In genomic region chr3:148330486-148330885, GRCh38 we compare ENCODE assay signal across 20 cellular contexts.
A peak's percentile ranks its signal among the peaks of the same experiment; 100 is the strongest.
DNase-seq lines count a peak whose midpoint lies in the region; TF ChIP-seq lines count a peak whose summit lies in the region.
"Had no signal": no experiment of that assay in that cellular context is flagged by ENCODE, and none has a peak within 500 bp of the region (broad histone marks: within the 10 kb centered on the region; RNA-seq: fewer than 3 reads in every experiment).

No MANE protein-coding gene starts in this region.

- no peaks in the 10 kb centered on the region for H3K9me2 ChIP-seq in OCI-LY7 (ENCODE audit: insufficient read depth, low read length)

- peaks cover 28% of the 10 kb centered on the region for H3K4me1 ChIP-seq in SJCRH30
- H3K4me1 ChIP-seq in OCI-LY7 (ENCODE audit: insufficient read depth, low read length, poor library complexity, severe bottlenecking) = no peaks in the 10 kb centered on the region
- H3K4me1 ChIP-seq: parathyroid adenoma, upper lobe of right lung had no signal

- no peaks in the 10 kb centered on the region for H4K20me1 ChIP-seq in OCI-LY7 (ENCODE audit: insufficient read depth, low read length)
- H4K20me1 ChIP-seq: BLaER1 treated with 17β-estradiol and CSF1 and Interleukin-3, amounts not matched to agents 10 nM and 100 nM had no signal

- H3K36me3 Mint-ChIP-seq in neural crest cell (ENCODE audit: low read depth) = peaks cover 3% of the 10 kb centered on the region
- H3K36me3 Mint-ChIP-seq: memory B cell had no signal

- no peaks in the 10 kb centered on the region for H3K36me3 ChIP-seq in SJCRH30
- H3K36me3 ChIP-seq in OCI-LY7 (ENCODE audit: insufficient read depth, low read length) = no peaks in the 10 kb centered on the region
- H3K36me3 ChIP-seq: BLaER1 treated with 17β-estradiol and CSF1 and Interleukin-3, amounts not matched to agents 10 nM and 100 nM; sigmoid colon; upper lobe of right lung had no signal

- H3K4me2 ChIP-seq in OCI-LY7 (ENCODE audit: low read length) = no peak overlapping the region

- H3K27me3 ChIP-seq in SJCRH30 = no peaks in the 10 kb centered on the region
- H3K27me3 ChIP-seq: BLaER1 treated with 17β-estradiol and CSF1 and Interleukin-3, amounts not matched to agents 10 nM and 100 nM; sigmoid colon; upper lobe of right lung had no signal

- no TSS peak for BruUV-seq in OCI-LY7 (replicated peaks; lab: Mats Ljungman, UMichigan)

- H3K4me3 ChIP-seq in SJCRH30 (no peak overlapping the region), OCI-LY7 (ENCODE audit: low read depth, low read length, poor library complexity, severe bottlenecking) (no peak overlapping the region)
- H3K4me3 ChIP-seq: BLaER1 treated with 17β-estradiol and CSF1 and Interleukin-3, amounts not matched to agents 10 nM and 100 nM; sigmoid colon; upper lobe of right lung had no signal

- no peaks in the 10 kb centered on the region for H3K9me3 Mint-ChIP-seq in neural crest cell
- H3K9me3 Mint-ChIP-seq: dendritic cell treated with granulocyte-macrophage colony-stimulating factor and Interleukin-4, amounts not matched to agents 40 ng/mL and 50 ng/mL, for 4 days; memory B cell had no signal

- POLR2A ChIA-PET in OCI-LY7 (lab: Charles Lee) = interaction anchor here (1.0 kb wide), 1 partner anchor 13 kb away, joined by 3 read pairs; no protein-coding TSS in a partner anchor

- H3K4me3 Mint-ChIP-seq in neural crest cell = peak overlapping the region; percentile 17
- H3K4me3 Mint-ChIP-seq: activated T-cell treated with anti-CD3 and anti-CD28 coated beads, Interleukin-2, amount 50 U/mL, for 24 hours; dendritic cell treated with granulocyte-macrophage colony-stimulating factor and Interleukin-4, amounts not matched to agents 40 ng/mL and 50 ng/mL, for 4 days; memory B cell had no signal

- intact Hi-C loops in OCI-LY7 (cut with micrococcal nuclease; ENCODE audit: unreplicated experiment) = no loop called here

- DNase-seq in COR-L47 (lab: John Stamatoyannopoulos, UW) (peak; percentile 74), NCI-H2029 (lab: John Stamatoyannopoulos, UW) (peak; percentile 22), SJCRH30 (peak; percentile 6 to 57), neural crest cell (ENCODE audit: low read depth, low spot score) (no peak), OCI-LY7 (ENCODE audit: low spot score) (no peak), OCI-M2 (lab: John Stamatoyannopoulos, UW; ENCODE audit: unreplicated experiment) (no peak), NCI-H82 (lab: John Stamatoyannopoulos, UW) (no peak), NCI-H526 treated with DMSO at 0.1 percent for 48 hours (lab: John Stamatoyannopoulos, UW) (no peak)
- DNase-seq: activated CD8-positive, alpha-beta memory T cell treated with anti-CD3 and anti-CD28 coated beads for 24 hours; activated naive CD4-positive, alpha-beta T cell treated with Interleukin-2 at 50 U/mL for 16 hours; activated T-cell treated with anti-CD3 and anti-CD28 coated beads, Interleukin-2, amount 50 U/mL, for 24 hours; NCI-H187 treated with DMSO at 0.1 percent for 48 hours; NCI-H510A treated with DMSO at 0.1 percent for 48 hours; sigmoid colon; SW 1271; upper lobe of right lung had no signal

- CTCF ChIA-PET in OCI-LY7 (lab: Charles Lee; ENCODE audit: unreplicated experiment) = no interaction called here

- peak overlapping the region; percentile 38 for H3K27ac ChIP-seq in SJCRH30
- H3K27ac ChIP-seq in OCI-LY7 (ENCODE audit: low read depth, low read length, poor library complexity, severe bottlenecking) = no peak overlapping the region
- H3K27ac ChIP-seq: BLaER1 treated with 17β-estradiol and CSF1 and Interleukin-3, amounts not matched to agents 10 nM and 100 nM; parathyroid adenoma; sigmoid colon; upper lobe of right lung had no signal

- no peaks in the 10 kb centered on the region for H3K79me2 ChIP-seq in OCI-LY7 (ENCODE audit: insufficient read depth, low read depth, low read length)
- H3K79me2 ChIP-seq: parathyroid adenoma had no signal

- TF ChIP-seq CTCF in neural crest cell (conservative IDR thresholded peaks at IDR 0.05) = no peak
- no peak for TF ChIP-seq CTCF in OCI-LY7 (conservative IDR thresholded peaks at IDR 0.05; ENCODE audit: low read length)

- H3K27ac Mint-ChIP-seq in neural crest cell (ENCODE audit: unreplicated experiment) = peak overlapping the region; percentile 68
- H3K27ac Mint-ChIP-seq: activated T-cell treated with anti-CD3 and anti-CD28 coated beads, Interleukin-2, amount 50 U/mL, for 24 hours; dendritic cell treated with granulocyte-macrophage colony-stimulating factor and Interleukin-4, amounts not matched to agents 40 ng/mL and 50 ng/mL, for 4 days; memory B cell had no signal

- no peak overlapping the region for H2AFZ ChIP-seq in OCI-LY7 (ENCODE audit: low read length)
- H2AFZ ChIP-seq: parathyroid adenoma had no signal

- no peaks in the 10 kb centered on the region for H3K9me3 ChIP-seq in SJCRH30 (replicated peaks)
- no peaks in the 10 kb centered on the region for H3K9me3 ChIP-seq in OCI-LY7 (ENCODE audit: low read length)
- H3K9me3 ChIP-seq: sigmoid colon, upper lobe of right lung had no signal

- H3K4me1 Mint-ChIP-seq in neural crest cell = peaks cover 22% of the 10 kb centered on the region
- H3K4me1 Mint-ChIP-seq: memory B cell had no signal

- H3K27me3 Mint-ChIP-seq in neural crest cell (ENCODE audit: low read depth) = no peaks in the 10 kb centered on the region
- H3K27me3 Mint-ChIP-seq: activated T-cell treated with anti-CD3 and anti-CD28 coated beads, Interleukin-2, amount 50 U/mL, for 24 hours; memory B cell had no signal

Comparison
In these comparisons a context has a peak if more than half of its experiments do, and no peak if none do; other contexts are left out.
1. DNase-seq: peak in COR-L47 (single experiment), NCI-H2029 (single experiment) and SJCRH30 (2 of 2); none in neural crest cell (single experiment), OCI-LY7 (single experiment), OCI-M2 (single experiment), NCI-H82 (single experiment) and NCI-H526 treated with DMSO at 0.1 percent for 48 hours (single experiment).